In genomic region chr9:88590558-88591146, GRCh38 we compare ENCODE assay signal across 1 cellular context.
A peak's percentile ranks its signal among the peaks of the same experiment; 100 is the strongest.
TF ChIP-seq lines count a peak whose summit lies in the region.

No MANE protein-coding gene starts in this region.

TF ChIP-seq in H1, 55 proteins besides CTCF, POLR2A, EP300 and RAD21 (continued from another document):
- peak; percentile 62 for TF ChIP-seq CREB1 (IDR thresholded peaks at IDR 0.05)
- peak; percentile 75 for TF ChIP-seq YY1 (IDR thresholded peaks at IDR 0.05; ENCODE audit: low read depth, low read length)
- TF ChIP-seq NRF1 (IDR thresholded peaks at IDR 0.05; ENCODE audit: low read depth, low read length): no peak
- no peak for TF ChIP-seq BACH1 (IDR thresholded peaks at IDR 0.05; ENCODE audit: low read length)
- TF ChIP-seq RNF2 (IDR thresholded peaks at IDR 0.05; ENCODE audit: borderline replicate concordance, low read depth, low read length, missing control alignments, poor library complexity, severe bottlenecking): no peak
- TF ChIP-seq CBX5 (IDR thresholded peaks at IDR 0.05; ENCODE audit: low read depth, low read length): no peak
- TF ChIP-seq, protein P1, sequence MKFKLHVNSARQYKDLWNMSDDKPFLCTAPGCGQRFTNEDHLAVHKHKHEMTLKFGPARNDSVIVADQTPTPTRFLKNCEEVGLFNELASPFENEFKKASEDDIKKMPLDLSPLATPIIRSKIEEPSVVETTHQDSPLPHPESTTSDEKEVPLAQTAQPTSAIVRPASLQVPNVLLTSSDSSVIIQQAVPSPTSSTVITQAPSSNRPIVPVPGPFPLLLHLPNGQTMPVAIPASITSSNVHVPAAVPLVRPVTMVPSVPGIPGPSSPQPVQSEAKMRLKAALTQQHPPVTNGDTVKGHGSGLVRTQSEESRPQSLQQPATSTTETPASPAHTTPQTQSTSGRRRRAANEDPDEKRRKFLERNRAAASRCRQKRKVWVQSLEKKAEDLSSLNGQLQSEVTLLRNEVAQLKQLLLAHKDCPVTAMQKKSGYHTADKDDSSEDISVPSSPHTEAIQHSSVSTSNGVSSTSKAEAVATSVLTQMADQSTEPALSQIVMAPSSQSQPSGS (IDR thresholded peaks at IDR 0.05; ENCODE audit: low read length): no peak
- TF ChIP-seq BRCA1 (IDR thresholded peaks at IDR 0.05; ENCODE audit: low read depth, low read length): no peak
- TF ChIP-seq SIN3A (conservative IDR thresholded peaks at IDR 0.05 in 1 of 2, IDR thresholded peaks at IDR 0.05 in 1 of 2; ENCODE audit: low read depth in 1 of 2, low read length in 2 of 2): 0 out of 4 replicates have a peak, but pooled peaks of 1 of the 2 experiments have one; percentile 38
- peak; percentile 75 for TF ChIP-seq E2F6 (IDR thresholded peaks at IDR 0.05)
- 0 out of 2 replicates have a peak, but pooled peaks have one; percentile 10 for TF ChIP-seq ATF3 (IDR thresholded peaks at IDR 0.05; ENCODE audit: insufficient read depth, low read depth, low read length)
- TF ChIP-seq ASH2L (IDR thresholded peaks at IDR 0.05; ENCODE audit: low read length): peak; percentile 23
- peak; percentile 97 for TF ChIP-seq CEBPB (IDR thresholded peaks at IDR 0.05; ENCODE audit: low read depth, low read length)
